ENCODE assay signal across 12 cellular contexts in the genomic region with DNA sequence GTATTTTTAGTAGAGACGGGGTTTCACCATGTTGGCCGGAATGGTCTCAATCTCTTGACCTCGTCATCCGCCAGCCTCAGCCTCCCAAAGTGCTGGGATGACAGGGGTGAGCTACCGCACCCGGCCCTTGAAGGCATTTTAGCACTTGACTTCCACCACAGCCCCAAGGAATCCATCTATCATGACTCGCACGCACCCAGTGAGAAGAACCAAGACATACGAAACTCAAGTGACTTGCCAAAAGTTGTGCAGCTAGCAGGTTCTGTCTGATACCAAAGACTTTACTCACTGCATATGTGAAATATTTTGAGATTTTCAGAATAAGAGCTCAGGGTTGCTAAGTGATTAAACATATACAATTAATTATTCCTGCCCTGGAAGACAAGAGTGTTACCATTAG. TPM values are rescaled to one million over a fixed set of nuclear protein-coding genes. Genes with fewer than 3 reads are reported as not detected.
DNase-seq lines count a peak whose midpoint lies in the region; ATAC-seq and TF ChIP-seq lines count a peak whose summit lies in the region.
"Had no signal": no experiment of that assay in that cellular context is flagged by ENCODE, and none has a peak within 500 bp of the region (broad histone marks: within the 10 kb centered on the region; RNA-seq: fewer than 3 reads in every experiment).

No MANE protein-coding gene starts in this region.

- H3K4ac ChIP-seq in mesenchymal stem cell (ENCODE audit: low read depth in 1 of 2, low read length in 2 of 2): no peak overlapping the region

- no peak overlapping the region for H2BK12ac ChIP-seq in mesenchymal stem cell (ENCODE audit: low read length in 2 of 2)

- H4K8ac ChIP-seq in mesenchymal stem cell (ENCODE audit: low read length): no peak overlapping the region

- H3K9ac ChIP-seq in adipocyte (ENCODE audit: low read length): no peak overlapping the region
- no peak overlapping the region for H3K9ac ChIP-seq in mesenchymal stem cell (ENCODE audit: low read length)

- no peak overlapping the region for H3K18ac ChIP-seq in mesenchymal stem cell (ENCODE audit: low read depth in 1 of 2, low read length in 2 of 2)

- H2BK120ac ChIP-seq in mesenchymal stem cell (ENCODE audit: low read depth, low read length): no peak overlapping the region

- H3K4me2 ChIP-seq in mesenchymal stem cell (ENCODE audit: low read length, poor library complexity, severe bottlenecking): no peak overlapping the region

- CTCF ChIA-PET in HEK293T (lab: Yijun Ruan, JAX): no interaction called here

- no peak overlapping the region for H3K14ac ChIP-seq in mesenchymal stem cell (ENCODE audit: low read length in 2 of 2)

- H3K79me1 ChIP-seq in mesenchymal stem cell (replicated peaks; ENCODE audit: low read length, poor library complexity, severe bottlenecking): peaks cover 1% of the 10 kb centered on the region

- no peak overlapping the region for H2AFZ ChIP-seq in mesenchymal stem cell (ENCODE audit: low read depth, low read length)

- no peaks in the 10 kb centered on the region for H3K36me3 ChIP-seq in adipocyte (ENCODE audit: control insufficient read depth, insufficient read depth, low read length, severe bottlenecking)
- H3K36me3 ChIP-seq in mesenchymal stem cell (ENCODE audit: control insufficient read depth in 1 of 2, insufficient read depth in 2 of 2, low read depth in 1 of 2, low read length in 2 of 2): no peaks in the 10 kb centered on the region
- H3K36me3 ChIP-seq: cardiac muscle cell had no signal

- WGBS in mesenchymal stem cell: 0% methylated on average over 8 of the region's 9 CpGs

- no peak for TF ChIP-seq CTCF in AG09309 (IDR thresholded peaks at IDR 0.05; ENCODE audit: control insufficient read depth, insufficient read depth, low read depth, low read length, missing control alignments)

- peaks cover 32% of the 10 kb centered on the region for H3K4me1 ChIP-seq in adipocyte (ENCODE audit: control insufficient read depth, insufficient read depth, low read length)
- H3K4me1 ChIP-seq in mesenchymal stem cell (ENCODE audit: control insufficient read depth, insufficient read depth, low read depth, low read length): peaks cover 1% of the 10 kb centered on the region

- no peak for ATAC-seq in GM19023 (IDR thresholded peaks at IDR 0.05; ENCODE audit: unreplicated experiment)
- ATAC-seq in GM21423 (IDR thresholded peaks at IDR 0.05; ENCODE audit: unreplicated experiment): no peak

- POLR2A ChIA-PET in HEK293T (lab: Yijun Ruan, JAX): no interaction called here

- no peak overlapping the region for H2BK15ac ChIP-seq in mesenchymal stem cell (ENCODE audit: low read depth, poor library complexity, severe bottlenecking)

- H3K27ac ChIP-seq in mesenchymal stem cell (ENCODE audit: low read length, poor library complexity, severe bottlenecking): no peak overlapping the region
- H3K27ac ChIP-seq: cardiac muscle cell, SK-N-MC had no signal

- no peaks in the 10 kb centered on the region for H3K9me3 ChIP-seq in adipocyte (ENCODE audit: control insufficient read depth, low read length)
- no peaks in the 10 kb centered on the region for H3K9me3 ChIP-seq in mesenchymal stem cell (ENCODE audit: control insufficient read depth, low read length)

- H3K23ac ChIP-seq in mesenchymal stem cell (ENCODE audit: low read length in 2 of 2): no peak overlapping the region

- H3K27me3 ChIP-seq in adipocyte (replicated peaks; ENCODE audit: control insufficient read depth, insufficient read depth, low read length): no peaks in the 10 kb centered on the region
- no peaks in the 10 kb centered on the region for H3K27me3 ChIP-seq in mesenchymal stem cell (ENCODE audit: control insufficient read depth in 1 of 2, insufficient read depth in 1 of 2, low read length in 2 of 2)

- no peak overlapping the region for H4K91ac ChIP-seq in mesenchymal stem cell (ENCODE audit: low read length)

- H2BK5ac ChIP-seq in mesenchymal stem cell (ENCODE audit: low read depth, low read length, poor library complexity, severe bottlenecking): no peak overlapping the region

- no peak overlapping the region for H2AK5ac ChIP-seq in mesenchymal stem cell (ENCODE audit: low read length, severe bottlenecking)

- peak; percentile 88 for DNase-seq in AG09309 (ENCODE audit: low read depth)
- DNase-seq in H4 (ENCODE audit: low spot score): peak; percentile 74
- peak; percentile 95 for DNase-seq in adipocyte (ENCODE audit: low read depth)
- peak; percentile 99 for DNase-seq in mesenchymal stem cell
- DNase-seq in HuH-7 (ENCODE audit: low spot score): no peak
- no peak for DNase-seq in HEK293T (ENCODE audit: extremely low spot score)
- DNase-seq: H7, midbrain had no signal

- no peak overlapping the region for H3K4me3 ChIP-seq in AG09309 (ENCODE audit: control insufficient read depth, low read depth, low read length)
- H3K4me3 ChIP-seq in adipocyte (ENCODE audit: low read length): no peak overlapping the region
- no peak overlapping the region for H3K4me3 ChIP-seq in mesenchymal stem cell (ENCODE audit: insufficient read depth in 1 of 2, low read depth in 1 of 2, low read length in 2 of 2)
- H3K4me3 ChIP-seq: cardiac muscle cell, SK-N-MC had no signal

TF ChIP-seq in HEK293T, 16 proteins besides CTCF, POLR2A, EP300 and RAD21:
- TF ChIP-seq FOXM1 (IDR thresholded peaks at IDR 0.05; ENCODE audit: borderline replicate concordance): no peak

RNA-seq across cellular contexts. Expression of gene FLI1, which starts 21.0 kb away (rescaled TPM):
- 4.6 and 4.9 TPM in 2 replicates for total RNA-seq in H4 (2014; rRNA removed; shearing (Covaris generic))
- polyA plus RNA-seq in mesenchymal stem cell (2013, experiment 1 of 2): 12.2 TPM
- polyA plus RNA-seq in mesenchymal stem cell (2013, experiment 2 of 2): 12.6 TPM

Comparison
In these comparisons a context has a peak if more than half of its experiments do, and no peak if none do; other contexts are left out.
1. DNase-seq: peak in AG09309 (single experiment), H4 (single experiment), adipocyte (single experiment) and mesenchymal stem cell (single experiment); none in HuH-7 (single experiment) and HEK293T (single experiment).